Comparison of ENCODE assay signal across 22 cellular contexts in genomic region chr19:13726323-13726722, GRCh38.
"Had no signal": no experiment of that assay in that cellular context is flagged by ENCODE, and none has a peak within 500 bp of the region (broad histone marks: within the 10 kb centered on the region; RNA-seq: fewer than 3 reads in every experiment).

No MANE protein-coding gene starts in this region.

- H3K27me3 ChIP-seq: dorsolateral prefrontal cortex, left lung, neural progenitor cell, right atrium auricular region, stomach, thyroid gland had no signal

- ATAC-seq: left lung; naive thymus-derived CD4-positive, alpha-beta T cell; sciatic nerve had no signal

- H3K9me3 ChIP-seq: left lung, prostate gland, right atrium auricular region, stomach, thyroid gland had no signal

- DNase-seq: dorsolateral prefrontal cortex; effector CD4-positive, alpha-beta T cell; head of caudate nucleus; kidney; left lung; mesenchymal stem cell; midbrain; naive thymus-derived CD4-positive, alpha-beta T cell; stimulated activated CD4-positive, alpha-beta T cell treated with anti-CD3 and anti-CD28 coated beads, Interleukin-12 subunit alpha, Interleukin-12 subunit beta, amount 100 ng/mL, for 4 hours; stimulated activated CD4-positive, alpha-beta T cell treated with anti-CD3 and anti-CD28 coated beads, Interleukin-1b, Interleukin-23, amount 100 ng/mL, for 48 hours; stimulated activated CD4-positive, alpha-beta T cell treated with anti-CD3 and anti-CD28 coated beads, Interleukin-4, amount 100 ng/mL, for 1 hour; stimulated activated CD8-positive, alpha-beta memory T cell treated with anti-CD3 and anti-CD28 coated beads, Interleukin-4, amount 100 ng/mL, for 48 hours; stimulated activated naive CD4-positive, alpha-beta T cell treated with Interleukin-2 at 50 U/mL for 16 hours; stomach; thyroid gland had no signal

- H3K9me3 Mint-ChIP-seq: nephron, neural progenitor cell, type B pancreatic cell had no signal

- H3K27ac Mint-ChIP-seq: naive thymus-derived CD4-positive, alpha-beta T cell; nephron; neural progenitor cell; type B pancreatic cell had no signal

- H3K36me3 Mint-ChIP-seq: naive thymus-derived CD4-positive, alpha-beta T cell; neural progenitor cell; type B pancreatic cell had no signal

- H3K4me3 ChIP-seq: dorsolateral prefrontal cortex, left lung, neural progenitor cell, prostate gland, right atrium auricular region, smooth muscle cell, stomach, thyroid gland had no signal

- H3K4me1 ChIP-seq: prostate gland had no signal

- H3K4me3 Mint-ChIP-seq: naive thymus-derived CD4-positive, alpha-beta T cell; nephron; neural progenitor cell; type B pancreatic cell had no signal

- H3K36me3 ChIP-seq: left lung, neural progenitor cell, prostate gland, right atrium auricular region, stomach, thyroid gland had no signal

- H3K27ac ChIP-seq: dorsolateral prefrontal cortex, left lung, neural progenitor cell, prostate gland, right atrium auricular region, stomach, thyroid gland had no signal
